1 cellular context compared by ENCODE assay signal in the genomic region with DNA sequence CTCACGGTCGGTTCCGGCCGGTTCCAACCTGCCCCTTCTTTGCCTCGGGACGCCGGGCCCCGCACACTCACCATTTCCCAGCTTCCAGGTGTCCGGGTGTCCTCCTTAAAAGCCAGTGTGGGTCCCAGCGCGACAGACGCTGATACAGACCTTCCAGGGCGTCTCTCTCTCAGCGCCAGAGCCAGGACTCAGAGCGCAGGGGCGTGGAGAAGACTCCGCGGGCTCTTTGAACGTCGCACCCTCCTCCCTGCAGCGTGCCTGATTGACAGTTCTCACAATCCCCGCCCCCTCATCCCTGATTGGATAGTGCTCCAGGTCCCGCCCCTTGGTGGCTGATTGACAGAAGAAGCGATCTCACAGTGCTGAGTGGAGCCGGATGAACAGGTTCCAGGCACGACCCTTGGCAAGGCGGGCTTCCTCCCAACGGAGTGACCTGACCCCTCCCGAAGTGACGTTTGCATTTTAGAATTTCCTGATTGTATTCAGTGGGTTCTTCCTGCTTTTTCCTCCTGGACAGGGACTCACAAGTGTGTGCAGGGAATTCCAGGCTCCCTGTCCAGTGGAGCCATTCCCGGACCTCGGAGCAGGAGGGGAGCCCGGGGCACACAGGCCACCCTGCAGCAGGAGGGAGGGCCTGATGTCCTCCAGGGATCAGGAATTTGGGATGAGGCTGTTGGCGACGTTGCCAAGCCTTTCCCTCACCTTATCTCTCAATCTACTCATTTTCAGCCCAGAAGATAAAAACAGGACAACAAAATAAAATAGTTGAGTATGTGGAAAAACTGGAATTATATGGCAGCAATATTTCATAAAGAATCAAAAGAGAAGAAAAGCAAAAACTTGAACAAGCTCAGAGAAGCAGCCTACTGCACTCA.
A peak's percentile ranks its signal among the peaks of the same experiment; 100 is the strongest.
TF ChIP-seq lines count a peak whose summit lies in the region.

A gene (minus strand): TSS at position 201 of the 875 bp plus-strand sequence. CDS start 127 bp downstream, at position 74.

TF ChIP-seq in K562, 482 proteins besides CTCF, POLR2A, EP300 and RAD21 (continued from another document and continues in another):
- TF ChIP-seq, protein P1, sequence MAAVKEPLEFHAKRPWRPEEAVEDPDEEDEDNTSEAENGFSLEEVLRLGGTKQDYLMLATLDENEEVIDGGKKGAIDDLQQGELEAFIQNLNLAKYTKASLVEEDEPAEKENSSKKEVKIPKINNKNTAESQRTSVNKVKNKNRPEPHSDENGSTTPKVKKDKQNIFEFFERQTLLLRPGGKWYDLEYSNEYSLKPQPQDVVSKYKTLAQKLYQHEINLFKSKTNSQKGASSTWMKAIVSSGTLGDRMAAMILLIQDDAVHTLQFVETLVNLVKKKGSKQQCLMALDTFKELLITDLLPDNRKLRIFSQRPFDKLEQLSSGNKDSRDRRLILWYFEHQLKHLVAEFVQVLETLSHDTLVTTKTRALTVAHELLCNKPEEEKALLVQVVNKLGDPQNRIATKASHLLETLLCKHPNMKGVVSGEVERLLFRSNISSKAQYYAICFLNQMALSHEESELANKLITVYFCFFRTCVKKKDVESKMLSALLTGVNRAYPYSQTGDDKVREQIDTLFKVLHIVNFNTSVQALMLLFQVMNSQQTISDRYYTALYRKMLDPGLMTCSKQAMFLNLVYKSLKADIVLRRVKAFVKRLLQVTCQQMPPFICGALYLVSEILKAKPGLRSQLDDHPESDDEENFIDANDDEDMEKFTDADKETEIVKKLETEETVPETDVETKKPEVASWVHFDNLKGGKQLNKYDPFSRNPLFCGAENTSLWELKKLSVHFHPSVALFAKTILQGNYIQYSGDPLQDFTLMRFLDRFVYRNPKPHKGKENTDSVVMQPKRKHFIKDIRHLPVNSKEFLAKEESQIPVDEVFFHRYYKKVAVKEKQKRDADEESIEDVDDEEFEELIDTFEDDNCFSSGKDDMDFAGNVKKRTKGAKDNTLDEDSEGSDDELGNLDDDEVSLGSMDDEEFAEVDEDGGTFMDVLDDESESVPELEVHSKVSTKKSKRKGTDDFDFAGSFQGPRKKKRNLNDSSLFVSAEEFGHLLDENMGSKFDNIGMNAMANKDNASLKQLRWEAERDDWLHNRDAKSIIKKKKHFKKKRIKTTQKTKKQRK (IDR thresholded peaks at IDR 0.05; ENCODE audit: borderline replicate concordance, low read depth, low read length): no peak
- TF ChIP-seq KLF1 (tag; IDR thresholded peaks at IDR 0.05) (0 out of 2 replicates have a peak, but pooled peaks have one; percentile 62), DNMT1 (IDR thresholded peaks at IDR 0.05) (no peak), GABPB1 (CRISPR knock-in tag; IDR thresholded peaks at IDR 0.05) (peak; percentile 47; the same call in 1 of the 2 replicates), TOE1 (IDR thresholded peaks at IDR 0.05; ENCODE audit: borderline replicate concordance) (no peak), TOE1 (CRISPR knock-in tag; IDR thresholded peaks at IDR 0.05; ENCODE audit: borderline replicate concordance, low read depth) (no peak), NCOR1 (IDR thresholded peaks at IDR 0.05) (no peak), ZNF133 (CRISPR knock-in tag; IDR thresholded peaks at IDR 0.05) (no peak), RBM25 (IDR thresholded peaks at IDR 0.05; ENCODE audit: low read depth, low read length, severe bottlenecking) (peak; percentile 79), ZNF507 (tag; conservative IDR thresholded peaks at IDR 0.05) (no peak), SNRNP70 (optimal IDR thresholded peaks at IDR 0.05; ENCODE audit: low read depth, low read length) (no peak), ZNF121 (CRISPR knock-in tag; conservative IDR thresholded peaks at IDR 0.05) (no peak), SRSF3 (IDR thresholded peaks at IDR 0.05; ENCODE audit: insufficient read depth, low read length) (no peak), NR2C1 (IDR thresholded peaks at IDR 0.05) (no peak), NR2C1 (tag; IDR thresholded peaks at IDR 0.05) (0 out of 2 replicates have a peak, but pooled peaks have one; percentile 34), SP1 (CRISPR knock-in tag; IDR thresholded peaks at IDR 0.05) (peak; percentile 91), CXXC5 (CRISPR knock-in tag; IDR thresholded peaks at IDR 0.05) (peak; percentile 80), ZNF445 (CRISPR knock-in tag; IDR thresholded peaks at IDR 0.05; ENCODE audit: low read depth) (no peak), ZNF347 (CRISPR knock-in tag; IDR thresholded peaks at IDR 0.05; ENCODE audit: low read depth) (no peak), HMGN3 (IDR thresholded peaks at IDR 0.05; ENCODE audit: borderline replicate concordance, extremely low read depth, insufficient read length, low read depth, low read length) (peak; percentile 11), LCOR (CRISPR knock-in tag; IDR thresholded peaks at IDR 0.05) (0 out of 2 replicates have a peak, but pooled peaks have one; percentile 15), ZC3H4 (CRISPR knock-in tag; IDR thresholded peaks at IDR 0.05; ENCODE audit: borderline replicate concordance) (0 out of 2 replicates have a peak, but pooled peaks have one; percentile 25), SAFB2 (IDR thresholded peaks at IDR 0.05; ENCODE audit: borderline replicate concordance, low read depth, low read length, severe bottlenecking) (no peak), ZNF217 (CRISPR knock-in tag; IDR thresholded peaks at IDR 0.05) (no peak), DPF2 (IDR thresholded peaks at IDR 0.05) (peak; percentile 29; the same call in 1 of the 2 replicates), TCF7 (IDR thresholded peaks at IDR 0.05; ENCODE audit: borderline replicate concordance) (peak; percentile 98; the same call in 1 of the 2 replicates), DIDO1 (tag; IDR thresholded peaks at IDR 0.05; ENCODE audit: low read depth) (no peak), NR2C2 (CRISPR knock-in tag; IDR thresholded peaks at IDR 0.05) (no peak), NR2C2 (tag; IDR thresholded peaks at IDR 0.05) (peak; percentile 71), GATA2 (CRISPR knock-in tag; IDR thresholded peaks at IDR 0.05) (no peak), ILK (tag; IDR thresholded peaks at IDR 0.05; ENCODE audit: borderline replicate concordance, low read depth) (no peak), TCF7L2 (IDR thresholded peaks at IDR 0.05; ENCODE audit: low read depth, low read length) (peak; percentile 86), CBX5 (IDR thresholded peaks at IDR 0.05; ENCODE audit: borderline replicate concordance, low read depth) (no peak), FOXK1 (CRISPR knock-in tag; IDR thresholded peaks at IDR 0.05; ENCODE audit: borderline replicate concordance) (0 out of 2 replicates have a peak, but pooled peaks have one; percentile 75), TEAD2 (tag; IDR thresholded peaks at IDR 0.05) (no peak), NFE2L1 (tag; IDR thresholded peaks at IDR 0.05; ENCODE audit: borderline replicate concordance, low read depth) (no peak), MBD2 (IDR thresholded peaks at IDR 0.05; ENCODE audit: borderline replicate concordance, low read depth) (peak; percentile 79), ELF1 (tag; IDR thresholded peaks at IDR 0.05) (no peak), ZNF263 (CRISPR knock-in tag; IDR thresholded peaks at IDR 0.05; ENCODE audit: borderline replicate concordance) (peak; percentile 71; the same call in 1 of the 2 replicates), MEF2D (tag; conservative IDR thresholded peaks at IDR 0.05; ENCODE audit: low read depth) (no peak), U2AF2 (optimal IDR thresholded peaks at IDR 0.05; ENCODE audit: low read depth, low read length) (no peak), NFYB (IDR thresholded peaks at IDR 0.05; ENCODE audit: extremely low read depth, insufficient read length) (peak; percentile 98), HCFC1 (IDR thresholded peaks at IDR 0.05; ENCODE audit: low read depth, low read length) (peak; percentile 63), NEUROD1 (IDR thresholded peaks at IDR 0.05; ENCODE audit: borderline replicate concordance, low read depth, low read length, partially characterized antibody) (peak; percentile 67), ATF1 (CRISPR knock-in tag; IDR thresholded peaks at IDR 0.05) (no peak), ATF1 (tag; IDR thresholded peaks at IDR 0.05) (peak; percentile 85)
- TF ChIP-seq, protein P2, sequence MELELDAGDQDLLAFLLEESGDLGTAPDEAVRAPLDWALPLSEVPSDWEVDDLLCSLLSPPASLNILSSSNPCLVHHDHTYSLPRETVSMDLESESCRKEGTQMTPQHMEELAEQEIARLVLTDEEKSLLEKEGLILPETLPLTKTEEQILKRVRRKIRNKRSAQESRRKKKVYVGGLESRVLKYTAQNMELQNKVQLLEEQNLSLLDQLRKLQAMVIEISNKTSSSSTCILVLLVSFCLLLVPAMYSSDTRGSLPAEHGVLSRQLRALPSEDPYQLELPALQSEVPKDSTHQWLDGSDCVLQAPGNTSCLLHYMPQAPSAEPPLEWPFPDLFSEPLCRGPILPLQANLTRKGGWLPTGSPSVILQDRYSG (tag; conservative IDR thresholded peaks at IDR 0.05; ENCODE audit: low read depth): no peak
- TF ChIP-seq, protein P3, sequence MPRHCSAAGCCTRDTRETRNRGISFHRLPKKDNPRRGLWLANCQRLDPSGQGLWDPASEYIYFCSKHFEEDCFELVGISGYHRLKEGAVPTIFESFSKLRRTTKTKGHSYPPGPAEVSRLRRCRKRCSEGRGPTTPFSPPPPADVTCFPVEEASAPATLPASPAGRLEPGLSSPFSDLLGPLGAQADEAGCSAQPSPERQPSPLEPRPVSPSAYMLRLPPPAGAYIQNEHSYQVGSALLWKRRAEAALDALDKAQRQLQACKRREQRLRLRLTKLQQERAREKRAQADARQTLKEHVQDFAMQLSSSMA (CRISPR knock-in tag; IDR thresholded peaks at IDR 0.05): peak; percentile 93
- TF ChIP-seq, protein P4, sequence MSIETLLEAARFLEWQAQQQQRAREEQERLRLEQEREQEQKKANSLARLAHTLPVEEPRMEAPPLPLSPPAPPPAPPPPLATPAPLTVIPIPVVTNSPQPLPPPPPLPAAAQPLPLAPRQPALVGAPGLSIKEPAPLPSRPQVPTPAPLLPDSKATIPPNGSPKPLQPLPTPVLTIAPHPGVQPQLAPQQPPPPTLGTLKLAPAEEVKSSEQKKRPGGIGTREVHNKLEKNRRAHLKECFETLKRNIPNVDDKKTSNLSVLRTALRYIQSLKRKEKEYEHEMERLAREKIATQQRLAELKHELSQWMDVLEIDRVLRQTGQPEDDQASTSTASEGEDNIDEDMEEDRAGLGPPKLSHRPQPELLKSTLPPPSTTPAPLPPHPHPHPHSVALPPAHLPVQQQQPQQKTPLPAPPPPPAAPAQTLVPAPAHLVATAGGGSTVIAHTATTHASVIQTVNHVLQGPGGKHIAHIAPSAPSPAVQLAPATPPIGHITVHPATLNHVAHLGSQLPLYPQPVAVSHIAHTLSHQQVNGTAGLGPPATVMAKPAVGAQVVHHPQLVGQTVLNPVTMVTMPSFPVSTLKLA (conservative IDR thresholded peaks at IDR 0.05): peak in 1 of 2 experiments; percentile 62; a peak in 2 of 4 replicates
- TF ChIP-seq, protein P5, sequence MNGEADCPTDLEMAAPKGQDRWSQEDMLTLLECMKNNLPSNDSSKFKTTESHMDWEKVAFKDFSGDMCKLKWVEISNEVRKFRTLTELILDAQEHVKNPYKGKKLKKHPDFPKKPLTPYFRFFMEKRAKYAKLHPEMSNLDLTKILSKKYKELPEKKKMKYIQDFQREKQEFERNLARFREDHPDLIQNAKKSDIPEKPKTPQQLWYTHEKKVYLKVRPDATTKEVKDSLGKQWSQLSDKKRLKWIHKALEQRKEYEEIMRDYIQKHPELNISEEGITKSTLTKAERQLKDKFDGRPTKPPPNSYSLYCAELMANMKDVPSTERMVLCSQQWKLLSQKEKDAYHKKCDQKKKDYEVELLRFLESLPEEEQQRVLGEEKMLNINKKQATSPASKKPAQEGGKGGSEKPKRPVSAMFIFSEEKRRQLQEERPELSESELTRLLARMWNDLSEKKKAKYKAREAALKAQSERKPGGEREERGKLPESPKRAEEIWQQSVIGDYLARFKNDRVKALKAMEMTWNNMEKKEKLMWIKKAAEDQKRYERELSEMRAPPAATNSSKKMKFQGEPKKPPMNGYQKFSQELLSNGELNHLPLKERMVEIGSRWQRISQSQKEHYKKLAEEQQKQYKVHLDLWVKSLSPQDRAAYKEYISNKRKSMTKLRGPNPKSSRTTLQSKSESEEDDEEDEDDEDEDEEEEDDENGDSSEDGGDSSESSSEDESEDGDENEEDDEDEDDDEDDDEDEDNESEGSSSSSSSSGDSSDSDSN (IDR thresholded peaks at IDR 0.05; ENCODE audit: borderline replicate concordance in 1 of 2, low read depth in 2 of 2, low read length in 2 of 2): 0 out of 4 replicates have a peak, but pooled peaks of 1 of the 2 experiments have one; percentile 43
- TF ChIP-seq, protein P6, sequence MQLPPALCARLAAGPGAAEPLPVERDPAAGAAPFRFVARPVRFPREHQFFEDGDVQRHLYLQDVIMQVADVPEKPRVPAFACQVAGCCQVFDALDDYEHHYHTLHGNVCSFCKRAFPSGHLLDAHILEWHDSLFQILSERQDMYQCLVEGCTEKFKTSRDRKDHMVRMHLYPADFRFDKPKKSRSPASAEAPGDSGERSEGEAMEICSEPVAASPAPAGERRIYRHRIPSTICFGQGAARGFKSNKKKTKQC (CRISPR knock-in tag; IDR thresholded peaks at IDR 0.05): no peak
- TF ChIP-seq, protein P7, sequence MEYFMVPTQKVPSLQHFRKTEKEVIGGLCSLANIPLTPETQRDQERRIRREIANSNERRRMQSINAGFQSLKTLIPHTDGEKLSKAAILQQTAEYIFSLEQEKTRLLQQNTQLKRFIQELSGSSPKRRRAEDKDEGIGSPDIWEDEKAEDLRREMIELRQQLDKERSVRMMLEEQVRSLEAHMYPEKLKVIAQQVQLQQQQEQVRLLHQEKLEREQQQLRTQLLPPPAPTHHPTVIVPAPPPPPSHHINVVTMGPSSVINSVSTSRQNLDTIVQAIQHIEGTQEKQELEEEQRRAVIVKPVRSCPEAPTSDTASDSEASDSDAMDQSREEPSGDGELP (CRISPR knock-in tag; IDR thresholded peaks at IDR 0.05; ENCODE audit: borderline replicate concordance): peak; percentile 54; the same call in 1 of the 2 replicates
- TF ChIP-seq, protein P8, sequence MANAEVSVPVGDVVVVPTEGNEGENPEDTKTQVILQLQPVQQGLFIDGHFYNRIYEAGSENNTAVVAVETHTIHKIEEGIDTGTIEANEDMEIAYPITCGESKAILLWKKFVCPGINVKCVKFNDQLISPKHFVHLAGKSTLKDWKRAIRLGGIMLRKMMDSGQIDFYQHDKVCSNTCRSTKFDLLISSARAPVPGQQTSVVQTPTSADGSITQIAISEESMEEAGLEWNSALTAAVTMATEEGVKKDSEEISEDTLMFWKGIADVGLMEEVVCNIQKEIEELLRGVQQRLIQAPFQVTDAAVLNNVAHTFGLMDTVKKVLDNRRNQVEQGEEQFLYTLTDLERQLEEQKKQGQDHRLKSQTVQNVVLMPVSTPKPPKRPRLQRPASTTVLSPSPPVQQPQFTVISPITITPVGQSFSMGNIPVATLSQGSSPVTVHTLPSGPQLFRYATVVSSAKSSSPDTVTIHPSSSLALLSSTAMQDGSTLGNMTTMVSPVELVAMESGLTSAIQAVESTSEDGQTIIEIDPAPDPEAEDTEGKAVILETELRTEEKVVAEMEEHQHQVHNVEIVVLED (CRISPR knock-in tag; IDR thresholded peaks at IDR 0.05): peak; percentile 72
- TF ChIP-seq, protein P9, sequence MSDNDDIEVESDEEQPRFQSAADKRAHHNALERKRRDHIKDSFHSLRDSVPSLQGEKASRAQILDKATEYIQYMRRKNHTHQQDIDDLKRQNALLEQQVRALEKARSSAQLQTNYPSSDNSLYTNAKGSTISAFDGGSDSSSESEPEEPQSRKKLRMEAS (CRISPR knock-in tag; IDR thresholded peaks at IDR 0.05): peak; percentile 55
